8 cellular contexts compared by ENCODE assay signal in genomic region chr6:145814501-145815350, GRCh38. TPM values are rescaled to one million over a fixed set of nuclear protein-coding genes. Genes with fewer than 3 reads are reported as not detected.
DNase-seq lines count a peak whose midpoint lies in the region; ATAC-seq, FAIRE-seq and TF ChIP-seq lines count a peak whose summit lies in the region.

Gene FBXO30, minus strand, starts transcription at chr6:145814795. Its CDS starts 8,390 bp downstream, at chr6:145806405.

- no peaks in the 10 kb centered on the region for H3K27me3 Mint-ChIP-seq in activated naive CD8-positive, alpha-beta T cell

- H3K27me3 ChIP-seq in SK-N-SH (ENCODE audit: insufficient read depth) (no peaks in the 10 kb centered on the region), pancreas (no peaks in the 10 kb centered on the region), tibial artery (no peaks in the 10 kb centered on the region)

- H3K4me1 Mint-ChIP-seq in activated naive CD8-positive, alpha-beta T cell (ENCODE audit: low read depth): peaks cover 57% of the 10 kb centered on the region

- H3K9ac ChIP-seq in SK-N-SH: peak within 1 kb of the TSS; percentile 88

- peak within 1 kb of the TSS; percentile 93 for H3K4me2 ChIP-seq in SK-N-SH

- TF ChIP-seq RAD21 in SK-N-SH (IDR thresholded peaks at IDR 0.05; ENCODE audit: low read length): no peak

- no peaks in the 10 kb centered on the region for H3K9me2 ChIP-seq in SK-N-SH

- H3K27ac ChIP-seq in SK-N-SH (ENCODE audit: low read depth in 2 of 2, low read length in 1 of 2) (peak within 1 kb of the TSS; percentile 83 to 97), pancreas (peak within 1 kb of the TSS; percentile 81 to 90 (median 88)), tibial artery (peak within 1 kb of the TSS; percentile 94 to 96)

- H2AFZ ChIP-seq in SK-N-SH (ENCODE audit: low read depth): peak within 1 kb of the TSS; percentile 97

- CTCF ChIA-PET in GM10248 (lab: Yijun Ruan, JAX) (interaction anchor here (0.9 to 2.0 kb wide), 5 partner anchors 9 to 114 kb away, joined by 3 to 8 read pairs (median 4); no protein-coding TSS in a partner anchor), SK-N-SH (lab: Yijun Ruan, JAX) (interaction anchor here (0.6 to 1.5 kb wide), 11 partner anchors 12 to 227 kb away, joined by 3 to 6 read pairs (median 3); partner anchors contain the start of gene EPM2A)

- DNase-seq in GM10248 (ENCODE audit: extremely low spot score) (peak; percentile 91), HFF-Myc (ENCODE audit: extremely low read depth, low read depth) (peak; percentile 39), MV-4-11 (lab: John Stamatoyannopoulos, UW) (peak; percentile 85), SK-N-SH (peak; percentile 95), head of caudate nucleus (peak; percentile 72 to 95 (median 90)), pancreas (peak; percentile 80 to 92 (median 86)), tibial artery (peak; percentile 84 to 93)

- intact Hi-C loops in head of caudate nucleus (cut with DNase I) (loop anchor here (2.0 to 10.0 kb wide), 2 partner anchors 80 to 150 kb away; partner anchors contain the start of genes EPM2A and SHPRH), pancreas (cut with DNase I) (no loop called here), tibial artery (cut with DNase I; ENCODE audit: low total_unique reads) (loop anchor here (2.0 to 5.0 kb wide), 2 partner anchors 80 to 738 kb away; partner anchors contain the start of gene EPM2A)

- H3K36me3 ChIP-seq in SK-N-SH (replicated peaks in 1 of 2; ENCODE audit: control insufficient read depth in 1 of 2, insufficient read depth in 2 of 2, low read length in 1 of 2): no peaks in the 10 kb centered on the region
- no peaks in the 10 kb centered on the region for H3K36me3 ChIP-seq in pancreas
- H3K36me3 ChIP-seq in tibial artery: no peaks in the 10 kb centered on the region

- peaks cover 33% of the 10 kb centered on the region for H4K20me1 ChIP-seq in SK-N-SH (ENCODE audit: insufficient read depth)

- H3K36me3 Mint-ChIP-seq in activated naive CD8-positive, alpha-beta T cell: peaks cover 2% of the 10 kb centered on the region

- POLR2A ChIA-PET in GM10248 (lab: Yijun Ruan, JAX) (interaction anchor here (1.1 to 1.2 kb wide), 2 partner anchors 79 to 149 kb away, joined by 3 read pairs; partner anchors contain the start of gene SHPRH), SK-N-SH (lab: Yijun Ruan, JAX) (interaction anchor here (0.6 to 4.8 kb wide), 5 partner anchors 9 to 1473 kb away, joined by 3 to 57 read pairs (median 3); partner anchors contain the start of genes EPM2A and SHPRH)

- WGBS in SK-N-SH (ENCODE audit: low lambda C conversion rate): 0% methylated on average over 10 of the region's 91 CpGs
- 0 to 1% methylated on average over 78 to 91 of the region's 91 CpGs for WGBS in pancreas, 2 donors

- no peak for FAIRE-seq in pancreas (lab: Jason Lieb, UNC)

- no peak for TF ChIP-seq CTCF in GM10248 (IDR thresholded peaks at IDR 0.05; ENCODE audit: control extremely low read depth, extremely low read depth, low read depth, missing control alignments)
- TF ChIP-seq CTCF in HFF-Myc (IDR thresholded peaks at IDR 0.05; ENCODE audit: low read depth, low read length, missing control alignments): no peak
- TF ChIP-seq CTCF in SK-N-SH (IDR thresholded peaks at IDR 0.05): no peak
- peak in 1 of 4 donors; percentile 10 for TF ChIP-seq CTCF in pancreas (IDR thresholded peaks at IDR 0.05)
- peak; percentile 20 to 58 for TF ChIP-seq CTCF in tibial artery (IDR thresholded peaks at IDR 0.05)

- H3K4me3 Mint-ChIP-seq in activated naive CD8-positive, alpha-beta T cell: peak within 1 kb of the TSS; percentile 93

- peak within 1 kb of the TSS; percentile 90 for H3K27ac Mint-ChIP-seq in activated naive CD8-positive, alpha-beta T cell

- H3K4me1 ChIP-seq in SK-N-SH (ENCODE audit: control insufficient read depth in 1 of 2, insufficient read depth in 2 of 2, low read depth in 1 of 2, low read length in 1 of 2) (peaks cover 8 to 18% of the 10 kb centered on the region in 2 experiments; a peak in 3 of 4 replicates), pancreas (peaks cover 13 to 38% (median 33%) of the 10 kb centered on the region in 3 donors), tibial artery (peaks cover 0 to 45% (median 21%) of the 10 kb centered on the region in 4 donors)

- H3K79me2 ChIP-seq in SK-N-SH (ENCODE audit: insufficient read depth): peaks cover 53% of the 10 kb centered on the region

- no peaks in the 10 kb centered on the region for H3K9me3 Mint-ChIP-seq in activated naive CD8-positive, alpha-beta T cell (ENCODE audit: low read depth)

- H3K4me3 ChIP-seq in HFF-Myc (replicated peaks; ENCODE audit: low read depth, low read length) (peak within 1 kb of the TSS; percentile 79), SK-N-SH (ENCODE audit: low read depth in 2 of 2, low read length in 1 of 2) (peak within 1 kb of the TSS; percentile 82 to 88), pancreas (peak within 1 kb of the TSS; percentile 42 to 86 (median 64)), tibial artery (peak within 1 kb of the TSS; percentile 72 to 73)

- H3K9me3 ChIP-seq in SK-N-SH: no peaks in the 10 kb centered on the region
- no peaks in the 10 kb centered on the region for H3K9me3 ChIP-seq in pancreas
- H3K9me3 ChIP-seq in tibial artery: no peaks in the 10 kb centered on the region

- peak; percentile 96 to 98 (median 98) for ATAC-seq in pancreas

- H3F3A ChIP-seq in SK-N-SH (replicated peaks; ENCODE audit: insufficient read depth): peaks cover 13% of the 10 kb centered on the region

- TF ChIP-seq EP300 in SK-N-SH (IDR thresholded peaks at IDR 0.05; ENCODE audit: borderline replicate concordance in 1 of 2, low read depth in 1 of 2, low read length in 1 of 2): no peak

TF ChIP-seq in SK-N-SH, 30 proteins besides CTCF, POLR2A, EP300 and RAD21:
- TF ChIP-seq NRF1 (IDR thresholded peaks at IDR 0.05; ENCODE audit: low read depth, low read length): 0 out of 2 replicates have a peak, but pooled peaks have one; percentile 26
- TF ChIP-seq, protein P1, sequence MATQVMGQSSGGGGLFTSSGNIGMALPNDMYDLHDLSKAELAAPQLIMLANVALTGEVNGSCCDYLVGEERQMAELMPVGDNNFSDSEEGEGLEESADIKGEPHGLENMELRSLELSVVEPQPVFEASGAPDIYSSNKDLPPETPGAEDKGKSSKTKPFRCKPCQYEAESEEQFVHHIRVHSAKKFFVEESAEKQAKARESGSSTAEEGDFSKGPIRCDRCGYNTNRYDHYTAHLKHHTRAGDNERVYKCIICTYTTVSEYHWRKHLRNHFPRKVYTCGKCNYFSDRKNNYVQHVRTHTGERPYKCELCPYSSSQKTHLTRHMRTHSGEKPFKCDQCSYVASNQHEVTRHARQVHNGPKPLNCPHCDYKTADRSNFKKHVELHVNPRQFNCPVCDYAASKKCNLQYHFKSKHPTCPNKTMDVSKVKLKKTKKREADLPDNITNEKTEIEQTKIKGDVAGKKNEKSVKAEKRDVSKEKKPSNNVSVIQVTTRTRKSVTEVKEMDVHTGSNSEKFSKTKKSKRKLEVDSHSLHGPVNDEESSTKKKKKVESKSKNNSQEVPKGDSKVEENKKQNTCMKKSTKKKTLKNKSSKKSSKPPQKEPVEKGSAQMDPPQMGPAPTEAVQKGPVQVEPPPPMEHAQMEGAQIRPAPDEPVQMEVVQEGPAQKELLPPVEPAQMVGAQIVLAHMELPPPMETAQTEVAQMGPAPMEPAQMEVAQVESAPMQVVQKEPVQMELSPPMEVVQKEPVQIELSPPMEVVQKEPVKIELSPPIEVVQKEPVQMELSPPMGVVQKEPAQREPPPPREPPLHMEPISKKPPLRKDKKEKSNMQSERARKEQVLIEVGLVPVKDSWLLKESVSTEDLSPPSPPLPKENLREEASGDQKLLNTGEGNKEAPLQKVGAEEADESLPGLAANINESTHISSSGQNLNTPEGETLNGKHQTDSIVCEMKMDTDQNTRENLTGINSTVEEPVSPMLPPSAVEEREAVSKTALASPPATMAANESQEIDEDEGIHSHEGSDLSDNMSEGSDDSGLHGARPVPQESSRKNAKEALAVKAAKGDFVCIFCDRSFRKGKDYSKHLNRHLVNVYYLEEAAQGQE (IDR thresholded peaks at IDR 0.05; ENCODE audit: low read depth, low read length): 0 out of 2 replicates have a peak, but pooled peaks have one; percentile 46
- no peak for TF ChIP-seq PBX3 (IDR thresholded peaks at IDR 0.05)
- TF ChIP-seq FOXJ3 (CRISPR knock-in tag; IDR thresholded peaks at IDR 0.05): no peak
- no peak for TF ChIP-seq SIN3A (IDR thresholded peaks at IDR 0.05; ENCODE audit: borderline replicate concordance, low read depth, low read length)
- TF ChIP-seq MXI1 (IDR thresholded peaks at IDR 0.05; ENCODE audit: low read depth, low read length): peak; percentile 74
- TF ChIP-seq GABPA (IDR thresholded peaks at IDR 0.05; ENCODE audit: low read depth): no peak
- TF ChIP-seq TAF1 (IDR thresholded peaks at IDR 0.05; ENCODE audit: borderline replicate concordance, low read depth, low read length): peak; percentile 69; the same call in 1 of the 2 replicates
- peak; percentile 34 for TF ChIP-seq CHD2 (IDR thresholded peaks at IDR 0.05; ENCODE audit: low read length, partially characterized antibody)
- peak; percentile 92 for TF ChIP-seq POLR2AphosphoS5 (IDR thresholded peaks at IDR 0.05; ENCODE audit: low read depth, low read length)
TF ChIP-seq in SK-N-SH: peak in this region for 6.

RNA-seq across cellular contexts. Expression of gene FBXO30, which starts in this region (rescaled TPM):
- polyA plus RNA-seq in SK-N-SH (2012; rRNA removed): 1.7 and 2.4 TPM in 2 replicates
- 2.8 and 3.1 TPM in 2 replicates for polyA plus RNA-seq in SK-N-SH (2012; cell fraction: cytosol; rRNA removed)
- 1.2 and 3.2 TPM in 2 replicates for polyA plus RNA-seq in SK-N-SH (2012; cell fraction: nucleus; rRNA removed)
- 1 to 10 TPM; 2.2 to 5.6 (median 2.7) TPM for total RNA-seq in pancreas
- polyA plus RNA-seq in pancreas: 1 to 10 TPM; 1.5 to 2.6 TPM

Comparison
In these comparisons a context has a peak if more than half of its experiments do, and no peak if none do; other contexts are left out.
1. Peak in every context shown above with its lines: DNase-seq, ATAC-seq, H3K4me3 ChIP-seq and H3K27ac ChIP-seq.
2. DNase-seq: peak in every context shown above with its lines; median percentile 95 in SK-N-SH; 91 in GM10248; 90 in head of caudate nucleus; 88 in tibial artery; 86 in pancreas; 85 in MV-4-11; 39 in HFF-Myc.
3. CTCF ChIP-seq: peak in tibial artery (2 of 2); none in GM10248 (single experiment), HFF-Myc (single experiment) and SK-N-SH (single experiment).
4. intact Hi-C loops: an anchor here in head of caudate nucleus (2.0 to 10.0 kb wide) and tibial artery (2.0 to 5.0 kb wide); none called in pancreas.